ENCODE assay signal across 21 cellular contexts in genomic region chr6:111988926-111989325, GRCh38.
A peak's percentile ranks its signal among the peaks of the same experiment; 100 is the strongest.
DNase-seq lines count a peak whose midpoint lies in the region; ATAC-seq and TF ChIP-seq lines count a peak whose summit lies in the region.
"Had no signal": no experiment of that assay in that cellular context is flagged by ENCODE, and none has a peak within 500 bp of the region (broad histone marks: within the 10 kb centered on the region; RNA-seq: fewer than 3 reads in every experiment).

No MANE protein-coding gene starts in this region.

- H3K4me3 ChIP-seq in WERI-Rb-1 (ENCODE audit: low read depth, low read length): no peak overlapping the region
- H3K4me3 ChIP-seq: BLaER1 treated with 17β-estradiol and CSF1 and Interleukin-3, amounts not matched to agents 10 nM and 100 nM had no signal

- no peaks in the 10 kb centered on the region for H3K27me3 ChIP-seq in WERI-Rb-1 (ENCODE audit: insufficient read depth, low read depth, severe bottlenecking)
- H3K27me3 ChIP-seq: BLaER1 treated with 17β-estradiol and CSF1 and Interleukin-3, amounts not matched to agents 10 nM and 100 nM had no signal

- peaks cover 94% of the 10 kb centered on the region for H3K4me1 Mint-ChIP-seq in activated T-cell treated with anti-CD3 and anti-CD28 coated beads, Interleukin-2, amount 50 U/mL, for 24 hours (ENCODE audit: low read depth)
- peaks cover 55% of the 10 kb centered on the region for H3K4me1 Mint-ChIP-seq in T-helper 17 cell
- H3K4me1 Mint-ChIP-seq in effector memory CD8-positive, alpha-beta T cell (ENCODE audit: low read depth in 2 of 2): peaks cover 50 to 58% of the 10 kb centered on the region in 2 donors
- H3K4me1 Mint-ChIP-seq in stimulated activated naive CD8-positive, alpha-beta T cell treated with anti-CD3 and anti-CD28 coated beads, Interleukin-15, amount 100 ng/mL, for 72 hours: peaks cover 100% of the 10 kb centered on the region

- H3K4me3 Mint-ChIP-seq in activated T-cell treated with anti-CD3 and anti-CD28 coated beads, Interleukin-2, amount 50 U/mL, for 24 hours: no peak overlapping the region
- peak overlapping the region; percentile 66 for H3K4me3 Mint-ChIP-seq in T-helper 17 cell
- H3K4me3 Mint-ChIP-seq in effector memory CD8-positive, alpha-beta T cell: peak overlapping the region in 1 of 2 donors; percentile 43
- peak overlapping the region; percentile 58 to 65 for H3K4me3 Mint-ChIP-seq in stimulated activated naive CD8-positive, alpha-beta T cell treated with anti-CD3 and anti-CD28 coated beads, Interleukin-15, amount 100 ng/mL, for 72 hours
- H3K4me3 Mint-ChIP-seq: memory B cell had no signal

- no peaks in the 10 kb centered on the region for H3K27me3 Mint-ChIP-seq in activated T-cell treated with anti-CD3 and anti-CD28 coated beads, Interleukin-2, amount 50 U/mL, for 24 hours
- H3K27me3 Mint-ChIP-seq in T-helper 17 cell: no peaks in the 10 kb centered on the region
- H3K27me3 Mint-ChIP-seq in effector memory CD8-positive, alpha-beta T cell: no peaks in the 10 kb centered on the region
- H3K27me3 Mint-ChIP-seq in stimulated activated naive CD8-positive, alpha-beta T cell treated with anti-CD3 and anti-CD28 coated beads, Interleukin-15, amount 100 ng/mL, for 72 hours: no peaks in the 10 kb centered on the region

- ATAC-seq in T-helper 17 cell: no peak
- ATAC-seq in effector memory CD8-positive, alpha-beta T cell (replicated peaks): no peak
- no peak for ATAC-seq in stimulated activated naive CD8-positive, alpha-beta T cell treated with anti-CD3 and anti-CD28 coated beads, Interleukin-15, amount 100 ng/mL, for 72 hours
- ATAC-seq in GM18909 (IDR thresholded peaks at IDR 0.05; ENCODE audit: poor library complexity, unreplicated experiment): no peak
- ATAC-seq: left cardiac atrium, SK-N-SH treated with all-trans-retinoic acid at 6 μM for 48 hours had no signal

- no peaks in the 10 kb centered on the region for H3K36me3 ChIP-seq in WERI-Rb-1
- H3K36me3 ChIP-seq: BLaER1 treated with 17β-estradiol and CSF1 and Interleukin-3, amounts not matched to agents 10 nM and 100 nM had no signal

- no peaks in the 10 kb centered on the region for H3K9me3 ChIP-seq in T-helper 17 cell (ENCODE audit: control insufficient read depth, low read length, poor library complexity, severe bottlenecking)
- H3K9me3 ChIP-seq in WERI-Rb-1 (ENCODE audit: severe bottlenecking): peaks cover 13% of the 10 kb centered on the region

- no peak for DNase-seq in activated T-cell treated with anti-CD3 and anti-CD28 coated beads, Interleukin-2, amount 50 U/mL, for 24 hours
- DNase-seq in activated T-cell treated with anti-CD3 and anti-CD28 coated beads, Interleukin-2, amount 50 U/mL, for 48 hours: no peak
- no peak for DNase-seq in T-helper 17 cell
- no peak for DNase-seq in effector memory CD8-positive, alpha-beta T cell
- no peak for DNase-seq in stimulated activated naive CD8-positive, alpha-beta T cell treated with anti-CD3 and anti-CD28 coated beads, Interleukin-15, amount 100 ng/mL, for 72 hours
- no peak for DNase-seq in T1000 (lab: John Stamatoyannopoulos, UW)
- no peak for DNase-seq in WERI-Rb-1
- DNase-seq: activated CD4-positive, alpha-beta T cell treated with anti-CD3 and anti-CD28 coated beads, Interleukin-2, amount 50 U/mL, for 1 hour; H7; head of caudate nucleus; left cardiac atrium; NCI-H1092 treated with DMSO at 0.1 percent for 48 hours; NCI-H2029; NCI-H2227 treated with DMSO at 0.1 percent for 48 hours; NCI-H748 treated with DMSO at 0.1 percent for 48 hours; stimulated activated CD4-positive, alpha-beta T cell treated with anti-CD3 and anti-CD28 coated beads, Interleukin-4, amount 100 ng/mL, for 4 hours had no signal

- H3K9me3 Mint-ChIP-seq in activated T-cell treated with anti-CD3 and anti-CD28 coated beads, Interleukin-2, amount 50 U/mL, for 24 hours: no peaks in the 10 kb centered on the region
- H3K9me3 Mint-ChIP-seq in effector memory CD8-positive, alpha-beta T cell: no peaks in the 10 kb centered on the region
- H3K9me3 Mint-ChIP-seq in stimulated activated naive CD8-positive, alpha-beta T cell treated with anti-CD3 and anti-CD28 coated beads, Interleukin-15, amount 100 ng/mL, for 72 hours: peaks cover 0 to 4% of the 10 kb centered on the region in 2 donors
- H3K9me3 Mint-ChIP-seq: memory B cell had no signal

- peak overlapping the region; percentile 87 for H3K27ac Mint-ChIP-seq in activated T-cell treated with anti-CD3 and anti-CD28 coated beads, Interleukin-2, amount 50 U/mL, for 24 hours
- peak overlapping the region; percentile 98 for H3K27ac Mint-ChIP-seq in T-helper 17 cell
- H3K27ac Mint-ChIP-seq in effector memory CD8-positive, alpha-beta T cell: peak overlapping the region; percentile 71 to 90
- peak overlapping the region; percentile 92 to 96 for H3K27ac Mint-ChIP-seq in stimulated activated naive CD8-positive, alpha-beta T cell treated with anti-CD3 and anti-CD28 coated beads, Interleukin-15, amount 100 ng/mL, for 72 hours
- H3K27ac Mint-ChIP-seq: memory B cell had no signal

- H3K36me3 Mint-ChIP-seq in activated T-cell treated with anti-CD3 and anti-CD28 coated beads, Interleukin-2, amount 50 U/mL, for 24 hours (ENCODE audit: low read depth): peaks cover 2% of the 10 kb centered on the region
- no peaks in the 10 kb centered on the region for H3K36me3 Mint-ChIP-seq in T-helper 17 cell (ENCODE audit: low read depth)
- H3K36me3 Mint-ChIP-seq in effector memory CD8-positive, alpha-beta T cell (ENCODE audit: insufficient read depth): peaks cover 9% of the 10 kb centered on the region
- H3K36me3 Mint-ChIP-seq: memory B cell had no signal

- no peak for TF ChIP-seq CTCF in WERI-Rb-1 (IDR thresholded peaks at IDR 0.05; ENCODE audit: low read depth, low read length)

- no peak overlapping the region for H3K27ac ChIP-seq in WERI-Rb-1
- H3K27ac ChIP-seq: BLaER1 treated with 17β-estradiol and CSF1 and Interleukin-3, amounts not matched to agents 10 nM and 100 nM; epithelial cell of prostate had no signal
